Comparison of ENCODE assay signal across 10 cellular contexts in genomic region chr7:2528481-2529095, GRCh38. TPM values are rescaled to one million over a fixed set of nuclear protein-coding genes. Genes with fewer than 3 reads are reported as not detected.
DNase-seq lines count a peak whose midpoint lies in the region; ATAC-seq, FAIRE-seq and TF ChIP-seq lines count a peak whose summit lies in the region.
"Had no signal": no experiment of that assay in that cellular context is flagged by ENCODE, and none has a peak within 500 bp of the region (broad histone marks: within the 10 kb centered on the region; RNA-seq: fewer than 3 reads in every experiment).

No MANE protein-coding gene starts in this region.

- H3K4me3 ChIP-seq in BE2C (ENCODE audit: low read depth, low read length), result no peak overlapping the region

- peaks cover 13% of the 10 kb centered on the region for H3K36me3 Mint-ChIP-seq in activated T-helper 1 cell treated with anti-CD3 and anti-CD28 coated beads, Interleukin-12 subunit alpha, Interleukin-12 subunit beta, Interleukin-2, Interleukin-4 antibody, amounts not matched to agents 30 ng/mL and 10 ng/mL and 1 ng/mL, durations not matched to agents 14 hours and 24 hours and 36 hours (ENCODE audit: low read depth)
- H3K36me3 Mint-ChIP-seq in memory B cell, result peaks cover 6% of the 10 kb centered on the region
- H3K36me3 Mint-ChIP-seq: activated naive CD4-positive, alpha-beta T cell treated with anti-CD3 and anti-CD28 coated beads, Interleukin-2, amount 50 U/mL, for 72 hours had no signal

- no peak for FAIRE-seq in urothelium cell line (lab: Jason Lieb, UNC)

- no peaks in the 10 kb centered on the region for H3K9me3 ChIP-seq in BE2C

- peak; percentile 0 for ATAC-seq in GM21825 (IDR thresholded peaks at IDR 0.05; ENCODE audit: unreplicated experiment)
- no peak for ATAC-seq in memory B cell (ENCODE audit: low read depth)
- no peak for ATAC-seq in GM19463 (IDR thresholded peaks at IDR 0.05; ENCODE audit: unreplicated experiment)

- peaks cover 35% of the 10 kb centered on the region for H3K36me3 ChIP-seq in BE2C

- no peaks in the 10 kb centered on the region for H3K9me3 Mint-ChIP-seq in activated T-helper 1 cell treated with anti-CD3 and anti-CD28 coated beads, Interleukin-12 subunit alpha, Interleukin-12 subunit beta, Interleukin-2, Interleukin-4 antibody, amounts not matched to agents 30 ng/mL and 10 ng/mL and 1 ng/mL, durations not matched to agents 14 hours and 24 hours and 36 hours
- no peaks in the 10 kb centered on the region for H3K9me3 Mint-ChIP-seq in memory B cell
- H3K9me3 Mint-ChIP-seq: activated naive CD4-positive, alpha-beta T cell treated with anti-CD3 and anti-CD28 coated beads, Interleukin-2, amount 50 U/mL, for 72 hours had no signal

- H3K27me3 Mint-ChIP-seq in activated T-helper 1 cell treated with anti-CD3 and anti-CD28 coated beads, Interleukin-12 subunit alpha, Interleukin-12 subunit beta, Interleukin-2, Interleukin-4 antibody, amounts not matched to agents 30 ng/mL and 10 ng/mL and 1 ng/mL, durations not matched to agents 14 hours and 24 hours and 36 hours (ENCODE audit: insufficient read depth), result no peaks in the 10 kb centered on the region
- H3K27me3 Mint-ChIP-seq in memory B cell, result no peaks in the 10 kb centered on the region

- peaks cover 34% of the 10 kb centered on the region for H3K4me1 Mint-ChIP-seq in activated T-helper 1 cell treated with anti-CD3 and anti-CD28 coated beads, Interleukin-12 subunit alpha, Interleukin-12 subunit beta, Interleukin-2, Interleukin-4 antibody, amounts not matched to agents 30 ng/mL and 10 ng/mL and 1 ng/mL, durations not matched to agents 14 hours and 24 hours and 36 hours (ENCODE audit: low read depth)
- peaks cover 42% of the 10 kb centered on the region for H3K4me1 Mint-ChIP-seq in memory B cell

- H3K27ac Mint-ChIP-seq in activated T-helper 1 cell treated with anti-CD3 and anti-CD28 coated beads, Interleukin-12 subunit alpha, Interleukin-12 subunit beta, Interleukin-2, Interleukin-4 antibody, amounts not matched to agents 30 ng/mL and 10 ng/mL and 1 ng/mL, durations not matched to agents 14 hours and 24 hours and 36 hours, result peak overlapping the region; percentile 86
- peak overlapping the region; percentile 96 for H3K27ac Mint-ChIP-seq in memory B cell

- intact Hi-C loops in activated T-helper 1 cell treated with anti-CD3 and anti-CD28 coated beads, Interleukin-12 subunit alpha, Interleukin-12 subunit beta, Interleukin-2, Interleukin-4 antibody, amounts not matched to agents 30 ng/mL and 10 ng/mL and 1 ng/mL, durations not matched to agents 14 hours and 24 hours and 36 hours (cut with micrococcal nuclease), result loop anchor here (5.0 kb wide), 2 partner anchors 176 to 229 kb away; partner anchors contain the start of gene EIF3B

- no peak for TF ChIP-seq CTCF in BE2C (IDR thresholded peaks at IDR 0.05; ENCODE audit: low read depth, low read length)

- H3K27me3 ChIP-seq in BE2C, result no peaks in the 10 kb centered on the region

- peaks cover 21% of the 10 kb centered on the region for H3K4me1 ChIP-seq in BE2C

- DNase-seq in BE2C (peak; percentile 8), memory B cell (ENCODE audit: low spot score in 2 of 2) (no peak), urothelium cell line (ENCODE audit: low spot score) (no peak), ureter (ENCODE audit: low spot score) (no peak), GM19238 (ENCODE audit: insufficient read length, low spot score) (no peak)
- no peak for DNase-seq in activated T-helper 1 cell treated with anti-CD3 and anti-CD28 coated beads, Interleukin-12 subunit alpha, Interleukin-12 subunit beta, Interleukin-2, Interleukin-4 antibody, amounts not matched to agents 30 ng/mL and 10 ng/mL and 1 ng/mL, durations not matched to agents 14 hours and 24 hours and 36 hours (ENCODE audit: low spot score)

- peak overlapping the region; percentile 69 for H3K4me3 Mint-ChIP-seq in activated T-helper 1 cell treated with anti-CD3 and anti-CD28 coated beads, Interleukin-12 subunit alpha, Interleukin-12 subunit beta, Interleukin-2, Interleukin-4 antibody, amounts not matched to agents 30 ng/mL and 10 ng/mL and 1 ng/mL, durations not matched to agents 14 hours and 24 hours and 36 hours
- H3K4me3 Mint-ChIP-seq in memory B cell, result peak overlapping the region; percentile 85

RNA-seq across cellular contexts. Expression of gene LFNG, which starts 9.0 kb away (rescaled TPM):
- polyA plus RNA-seq in BE2C (2012; ENCODE audit: insufficient read depth, insufficient read length, low read depth), result 1.6 TPM
- 34.8 and 34.9 TPM in 2 replicates for total RNA-seq in activated T-helper 1 cell treated with anti-CD3 and anti-CD28 coated beads, Interleukin-12 subunit alpha, Interleukin-12 subunit beta, Interleukin-2, Interleukin-4 antibody, amounts not matched to agents 30 ng/mL and 10 ng/mL and 1 ng/mL, durations not matched to agents 14 hours and 24 hours and 36 hours
- 22.5 TPM for total RNA-seq in ureter

RNA-seq across cellular contexts. Expression of gene BRAT1, which starts 26.7 kb away (rescaled TPM):
- 77.4 TPM for polyA plus RNA-seq in BE2C (2012; ENCODE audit: insufficient read depth, insufficient read length, low read depth)
- 39.2 and 42.9 TPM in 2 replicates for total RNA-seq in activated T-helper 1 cell treated with anti-CD3 and anti-CD28 coated beads, Interleukin-12 subunit alpha, Interleukin-12 subunit beta, Interleukin-2, Interleukin-4 antibody, amounts not matched to agents 30 ng/mL and 10 ng/mL and 1 ng/mL, durations not matched to agents 14 hours and 24 hours and 36 hours
- total RNA-seq in ureter, result 24.0 TPM

RNA-seq across cellular contexts. Expression of gene IQCE, which starts 30.2 kb away (rescaled TPM):
- polyA plus RNA-seq in BE2C (2012; ENCODE audit: insufficient read depth, insufficient read length, low read depth), result 4.5 TPM
- total RNA-seq in activated T-helper 1 cell treated with anti-CD3 and anti-CD28 coated beads, Interleukin-12 subunit alpha, Interleukin-12 subunit beta, Interleukin-2, Interleukin-4 antibody, amounts not matched to agents 30 ng/mL and 10 ng/mL and 1 ng/mL, durations not matched to agents 14 hours and 24 hours and 36 hours, result 10.5 and 11.1 TPM in 2 replicates
- total RNA-seq in ureter, result 23.0 TPM

RNA-seq across cellular contexts. Expression of gene GRIFIN, which starts 52.4 kb away (rescaled TPM):
- not detected for polyA plus RNA-seq in BE2C (2012; ENCODE audit: insufficient read depth, insufficient read length, low read depth)
- total RNA-seq in activated T-helper 1 cell treated with anti-CD3 and anti-CD28 coated beads, Interleukin-12 subunit alpha, Interleukin-12 subunit beta, Interleukin-2, Interleukin-4 antibody, amounts not matched to agents 30 ng/mL and 10 ng/mL and 1 ng/mL, durations not matched to agents 14 hours and 24 hours and 36 hours, result not detected in 2 replicates
- not detected for total RNA-seq in ureter
- total RNA-seq: activated naive CD4-positive, alpha-beta T cell treated with anti-CD3 and anti-CD28 coated beads, Interleukin-2, amount 50 U/mL, for 72 hours; pulmonary artery endothelial cell had no signal
